ENCODE assay signal across 8 cellular contexts in genomic region chr4:40309250-40309774, GRCh38. TPM values are rescaled to one million over a fixed set of nuclear protein-coding genes. Genes with fewer than 3 reads are reported as not detected.
DNase-seq lines count a peak whose midpoint lies in the region; ATAC-seq, FAIRE-seq and TF ChIP-seq lines count a peak whose summit lies in the region.

No MANE protein-coding gene starts in this region.

- H3K4me2 ChIP-seq in skeletal muscle satellite cell (ENCODE audit: low read length), result peak overlapping the region; percentile 70

- H3K4me3 ChIP-seq in HEK293 (ENCODE audit: low read depth, low read length) (no peak overlapping the region), right cardiac atrium (ENCODE audit: low read length) (no peak overlapping the region), skeletal muscle satellite cell (ENCODE audit: low read length) (peak overlapping the region; percentile 49)

- H3K4me1 ChIP-seq in HEK293 (ENCODE audit: control insufficient read depth, insufficient read depth, low read length) (no peaks in the 10 kb centered on the region), right cardiac atrium (ENCODE audit: control insufficient read depth, insufficient read depth, low read length) (no peaks in the 10 kb centered on the region), skeletal muscle satellite cell (ENCODE audit: control insufficient read depth, insufficient read depth, low read length) (no peaks in the 10 kb centered on the region)

- TF ChIP-seq CTCF in D721Med (IDR thresholded peaks at IDR 0.05; ENCODE audit: insufficient read depth, missing control alignments), result peak; percentile 91
- peak; percentile 55; the same call in 1 of the 2 replicates for TF ChIP-seq CTCF in HEK293 (tag by site-specific recombination; IDR thresholded peaks at IDR 0.05)

- H3K36me3 Mint-ChIP-seq in activated naive CD8-positive, alpha-beta T cell treated with anti-CD3 and anti-CD28 coated beads, Interleukin-2, amount 10 ng/mL, durations not matched to agents 7 days and 5 days, result peaks cover 7% of the 10 kb centered on the region

- H3K9me3 ChIP-seq in HEK293 (ENCODE audit: control insufficient read depth, insufficient read depth, low read depth, low read length) (no peaks in the 10 kb centered on the region), right cardiac atrium (ENCODE audit: control insufficient read depth, low read length) (peaks cover 5% of the 10 kb centered on the region), skeletal muscle satellite cell (replicated peaks; ENCODE audit: low read length) (peaks cover 4% of the 10 kb centered on the region)

- 2% methylated on average over 10 of the region's 10 CpGs for WGBS in right cardiac atrium

- H3K27ac ChIP-seq in HEK293 (ENCODE audit: extremely low read depth, low read depth, low read length) (no peak overlapping the region), right cardiac atrium (ENCODE audit: low read length) (no peak overlapping the region)

- H3K27me3 Mint-ChIP-seq in activated naive CD8-positive, alpha-beta T cell treated with anti-CD3 and anti-CD28 coated beads, Interleukin-2, amount 10 ng/mL, durations not matched to agents 7 days and 5 days, result no peaks in the 10 kb centered on the region

- ATAC-seq in activated naive CD8-positive, alpha-beta T cell treated with anti-CD3 and anti-CD28 coated beads, Interleukin-2, amount 10 ng/mL, durations not matched to agents 7 days and 5 days (ENCODE audit: low read depth), result peak; percentile 61
- ATAC-seq in right cardiac atrium, result peak; percentile 82 to 87

- H3K9me3 Mint-ChIP-seq in activated naive CD8-positive, alpha-beta T cell treated with anti-CD3 and anti-CD28 coated beads, Interleukin-2, amount 10 ng/mL, durations not matched to agents 7 days and 5 days, result no peaks in the 10 kb centered on the region

- DNase-seq in D721Med (ENCODE audit: insufficient read length, low spot score) (no peak), RCC 7860 (ENCODE audit: low spot score) (peak; percentile 64), right cardiac atrium (peak; percentile 87 to 97 (median 93)), DMS79 (lab: John Stamatoyannopoulos, UW) (no peak), SW 1271 (lab: John Stamatoyannopoulos, UW) (no peak)
- peak; percentile 92 for DNase-seq in activated naive CD8-positive, alpha-beta T cell treated with anti-CD3 and anti-CD28 coated beads, Interleukin-2, amount 10 ng/mL, durations not matched to agents 7 days and 5 days

- H3K9ac ChIP-seq in skeletal muscle satellite cell (ENCODE audit: low read depth, low read length), result peak overlapping the region; percentile 56

- no peaks in the 10 kb centered on the region for H3K27me3 ChIP-seq in right cardiac atrium (ENCODE audit: control insufficient read depth, insufficient read depth)
- no peaks in the 10 kb centered on the region for H3K27me3 ChIP-seq in skeletal muscle satellite cell (ENCODE audit: control insufficient read depth, insufficient read depth, low read length)

- POLR2A ChIA-PET in HEK293 (lab: Yijun Ruan, JAX), result interaction anchor here (0.5 to 0.6 kb wide), 2 partner anchors 125 to 172 kb away, joined by 5 read pairs; no protein-coding TSS in a partner anchor
- POLR2A ChIA-PET in activated naive CD8-positive, alpha-beta T cell treated with anti-CD3 and anti-CD28 coated beads, Interleukin-2, amount 10 ng/mL, durations not matched to agents 7 days and 5 days (lab: Charles Lee), result interaction anchor here (0.5 to 8.7 kb wide), 22 partner anchors 7 to 410 kb away, joined by 3 to 132 read pairs (median 6); partner anchors contain the start of genes N4BP2 and RHOH

- no peaks in the 10 kb centered on the region for H3K36me3 ChIP-seq in HEK293 (ENCODE audit: control insufficient read depth in 2 of 2, insufficient read depth in 1 of 2, low read length in 2 of 2)
- H3K36me3 ChIP-seq in skeletal muscle satellite cell (ENCODE audit: insufficient read depth, low read length), result no peaks in the 10 kb centered on the region

- CTCF ChIA-PET in HEK293 (lab: Yijun Ruan, JAX), result interaction anchor here (0.5 to 1.7 kb wide), 23 partner anchors 8 to 840 kb away, joined by 3 to 13 read pairs (median 4); partner anchors contain the start of gene RHOH

- H3K27ac Mint-ChIP-seq in activated naive CD8-positive, alpha-beta T cell treated with anti-CD3 and anti-CD28 coated beads, Interleukin-2, amount 10 ng/mL, durations not matched to agents 7 days and 5 days, result peak overlapping the region; percentile 94

- peaks cover 74% of the 10 kb centered on the region for H3K4me1 Mint-ChIP-seq in activated naive CD8-positive, alpha-beta T cell treated with anti-CD3 and anti-CD28 coated beads, Interleukin-2, amount 10 ng/mL, durations not matched to agents 7 days and 5 days

- H3K4me3 Mint-ChIP-seq in activated naive CD8-positive, alpha-beta T cell treated with anti-CD3 and anti-CD28 coated beads, Interleukin-2, amount 10 ng/mL, durations not matched to agents 7 days and 5 days, result peak overlapping the region; percentile 83

- FAIRE-seq in D721Med (lab: Jason Lieb, UNC) (no peak), RCC 7860 (lab: Jason Lieb, UNC) (no peak)

- intact Hi-C loops in right cardiac atrium (cut with DNase I), result loop anchor here (5.0 to 10.0 kb wide), 4 partner anchors 155 to 615 kb away; partner anchors contain the start of genes N4BP2 (in 2 of the 4) and UBE2K (in 1 of the 4)

TF ChIP-seq in HEK293, 187 proteins besides CTCF, POLR2A, EP300 and RAD21 (continues in another document):
- TF ChIP-seq ZNF610 (tag by site-specific recombination; IDR thresholded peaks at IDR 0.05; ENCODE audit: borderline replicate concordance), result no peak
- TF ChIP-seq ZNF660 (tag by site-specific recombination; IDR thresholded peaks at IDR 0.05), result 0 out of 2 replicates have a peak, but pooled peaks have one; percentile 35
- no peak for TF ChIP-seq ZNF16 (tag by site-specific recombination; IDR thresholded peaks at IDR 0.05; ENCODE audit: low read depth)
- TF ChIP-seq ZNF391 (tag by site-specific recombination; IDR thresholded peaks at IDR 0.05; ENCODE audit: borderline replicate concordance, low read depth), result no peak
- TF ChIP-seq ZNF184 (tag by site-specific recombination; IDR thresholded peaks at IDR 0.05), result no peak
- 0 out of 2 replicates have a peak, but pooled peaks have one; percentile 12 for TF ChIP-seq PRDM1 (tag by site-specific recombination; IDR thresholded peaks at IDR 0.05)
- no peak for TF ChIP-seq REPIN1 (tag by site-specific recombination; IDR thresholded peaks at IDR 0.05; ENCODE audit: low read depth)
- TF ChIP-seq ZNF571 (tag by site-specific recombination; IDR thresholded peaks at IDR 0.05), result no peak
- TF ChIP-seq ZEB2 (tag by site-specific recombination; IDR thresholded peaks at IDR 0.05), result 0 out of 2 replicates have a peak, but pooled peaks have one; percentile 41
- TF ChIP-seq ZNF596 (tag by site-specific recombination; IDR thresholded peaks at IDR 0.05), result no peak
- TF ChIP-seq ZNF704 (tag by site-specific recombination; IDR thresholded peaks at IDR 0.05), result no peak
- no peak for TF ChIP-seq ZNF138 (tag by site-specific recombination; IDR thresholded peaks at IDR 0.05; ENCODE audit: borderline replicate concordance)
- no peak for TF ChIP-seq ZBTB1 (tag by site-specific recombination; IDR thresholded peaks at IDR 0.05)
- no peak for TF ChIP-seq ZBTB6 (tag by site-specific recombination; IDR thresholded peaks at IDR 0.05)
- no peak for TF ChIP-seq ZSCAN18 (tag by site-specific recombination; IDR thresholded peaks at IDR 0.05)

RNA-seq across cellular contexts. Expression of gene CHRNA9, which starts 25.8 kb away (rescaled TPM):
- total RNA-seq in activated naive CD8-positive, alpha-beta T cell treated with anti-CD3 and anti-CD28 coated beads, Interleukin-2, amount 10 ng/mL, durations not matched to agents 7 days and 5 days, result under 1 TPM; 0.55 to 0.68 TPM
- total RNA-seq in right cardiac atrium, result not detected
- not detected for polyA plus RNA-seq in right cardiac atrium
- under 0.01 TPM in 1 of 2 replicates, not detected in the other for total RNA-seq in skeletal muscle satellite cell (2012; rRNA removed)

Comparison
In these comparisons a context has a peak if more than half of its experiments do, and no peak if none do; other contexts are left out.
1. DNase-seq: peak in RCC 7860 (single experiment), activated naive CD8-positive, alpha-beta T cell treated with anti-CD3 and anti-CD28 coated beads, Interleukin-2, amount 10 ng/mL, durations not matched to agents 7 days and 5 days (single experiment) and right cardiac atrium (3 of 3); none in D721Med (single experiment), DMS79 (single experiment) and SW 1271 (0 of 2).